Comparison of ENCODE assay signal across 8 cellular contexts in the genomic region with DNA sequence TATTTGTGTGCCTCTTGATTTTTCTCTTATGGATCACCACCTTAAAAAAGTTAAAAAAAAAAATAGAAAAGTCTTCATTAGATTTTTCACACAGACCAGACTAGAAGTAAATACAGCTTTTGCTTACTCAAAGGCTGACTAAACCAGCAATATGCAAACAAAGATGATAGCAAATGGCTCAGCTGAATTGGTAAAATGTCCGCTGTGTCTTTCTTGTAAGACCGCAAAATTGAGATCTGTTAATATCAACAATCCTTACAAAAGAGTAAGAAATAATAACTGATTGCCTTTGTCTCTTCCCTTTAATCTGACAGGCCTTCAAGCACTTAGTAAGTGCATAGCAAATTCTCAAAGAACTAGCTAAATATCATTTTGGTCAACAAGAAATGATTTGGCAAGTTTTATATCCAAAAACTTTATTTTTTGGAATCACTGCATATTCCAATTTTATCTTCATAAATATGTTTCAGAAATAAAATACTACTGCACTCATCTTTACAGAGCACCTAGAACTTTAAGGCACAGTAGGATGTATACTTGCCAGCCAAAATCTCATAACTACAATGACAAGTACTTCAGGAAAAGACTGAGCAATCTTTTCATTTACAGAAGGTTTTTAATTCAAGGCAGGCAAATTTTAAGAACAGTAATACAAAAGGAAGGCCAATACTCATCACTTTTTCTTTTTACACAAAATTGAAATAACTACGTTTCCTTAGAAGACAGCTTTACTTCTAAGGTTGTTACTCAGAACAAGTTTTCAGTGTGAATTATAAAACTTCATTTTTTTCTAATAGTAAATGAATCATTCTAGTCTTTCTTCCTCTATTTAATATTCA. TPM values are rescaled to one million over a fixed set of nuclear protein-coding genes. Genes with fewer than 3 reads are reported as not detected.
DNase-seq lines count a peak whose midpoint lies in the region; ATAC-seq and TF ChIP-seq lines count a peak whose summit lies in the region.

No MANE protein-coding gene starts in this region.

- no peaks in the 10 kb centered on the region for H3K27me3 ChIP-seq in dorsolateral prefrontal cortex
- no peaks in the 10 kb centered on the region for H3K27me3 ChIP-seq in prostate gland (replicated peaks; ENCODE audit: insufficient read depth)

- H3K27ac ChIP-seq in dorsolateral prefrontal cortex = peak overlapping the region in 56 of 59 donors; percentile 1 to 84 (median 70)
- peak overlapping the region; percentile 81 to 90 for H3K27ac ChIP-seq in prostate gland

- H3K4me3 ChIP-seq in GM12864 (ENCODE audit: low read depth, low read length) = peak overlapping the region; percentile 67
- peak overlapping the region in 47 of 59 donors; percentile 1 to 47 (median 19) for H3K4me3 ChIP-seq in dorsolateral prefrontal cortex
- peak overlapping the region; percentile 5 to 13 for H3K4me3 ChIP-seq in prostate gland

- ATAC-seq in HG02623 (IDR thresholded peaks at IDR 0.05; ENCODE audit: unreplicated experiment) (no peak), GM19351 (IDR thresholded peaks at IDR 0.05; ENCODE audit: unreplicated experiment) (no peak)

- intact Hi-C loops in dorsolateral prefrontal cortex (cut with DNase I) = no loop called here
- intact Hi-C loops in prostate gland (cut with DNase I) = no loop called here

- H3K4me1 ChIP-seq in prostate gland (replicated peaks) = no peaks in the 10 kb centered on the region

- TF ChIP-seq POLR2A in prostate gland (IDR thresholded peaks at IDR 0.05) = no peak

- TF ChIP-seq CTCF in GM12864 (IDR thresholded peaks at IDR 0.05; ENCODE audit: low read depth, low read length, missing control alignments) = no peak
- no peak for TF ChIP-seq CTCF in dorsolateral prefrontal cortex (IDR thresholded peaks at IDR 0.05 in 54 of 56, conservative IDR thresholded peaks at IDR 0.05 in 2 of 56; ENCODE audit: low read depth in 1 of 56, partially characterized antibody in 56 of 56)
- TF ChIP-seq CTCF in prostate gland (IDR thresholded peaks at IDR 0.05) = no peak

- DNase-seq in GM12864 (ENCODE audit: low read depth) (peak; percentile 57), NCI-H69 (lab: John Stamatoyannopoulos, UW) (peak; percentile 46), dorsolateral prefrontal cortex (no peak), prostate gland (ENCODE audit: low spot score) (no peak), NCI-H510A (lab: John Stamatoyannopoulos, UW) (no peak), GM19238 (ENCODE audit: insufficient read length, low spot score) (no peak)

- 49% methylated on average over 3 of the region's 3 CpGs for WGBS in prostate gland

- H3K9me3 ChIP-seq in prostate gland = no peaks in the 10 kb centered on the region

- H3K36me3 ChIP-seq in prostate gland = no peaks in the 10 kb centered on the region

RNA-seq across cellular contexts. Expression of a gene that starts 1.2 kb away (rescaled TPM):
- total RNA-seq in dorsolateral prefrontal cortex (10 to 100 TPM in 119 of 120 experiments, 1 to 10 TPM in 1; 9.7 to 41.8 (median 20.2) TPM), prostate gland (100 to 1,000 TPM; 108 to 123 TPM)

RNA-seq across cellular contexts. Expression of a gene that starts 43.3 kb away (rescaled TPM):
- 10 to 100 TPM; 10.6 to 23.8 (median 17.6) TPM for total RNA-seq in dorsolateral prefrontal cortex
- total RNA-seq in prostate gland = 10 to 100 TPM; 13.3 to 14.1 TPM

Comparison
In these comparisons a context has a peak if more than half of its experiments do, and no peak if none do; other contexts are left out.
1. DNase-seq: peak in GM12864 (single experiment) and NCI-H69 (single experiment); none in dorsolateral prefrontal cortex (0 of 10), prostate gland (single experiment), NCI-H510A (single experiment) and GM19238 (single experiment).
2. H3K4me3 ChIP-seq: peak in every context shown above with its lines; median percentile 67 in GM12864; 19 in dorsolateral prefrontal cortex; 9 in prostate gland.